In the genomic region with DNA sequence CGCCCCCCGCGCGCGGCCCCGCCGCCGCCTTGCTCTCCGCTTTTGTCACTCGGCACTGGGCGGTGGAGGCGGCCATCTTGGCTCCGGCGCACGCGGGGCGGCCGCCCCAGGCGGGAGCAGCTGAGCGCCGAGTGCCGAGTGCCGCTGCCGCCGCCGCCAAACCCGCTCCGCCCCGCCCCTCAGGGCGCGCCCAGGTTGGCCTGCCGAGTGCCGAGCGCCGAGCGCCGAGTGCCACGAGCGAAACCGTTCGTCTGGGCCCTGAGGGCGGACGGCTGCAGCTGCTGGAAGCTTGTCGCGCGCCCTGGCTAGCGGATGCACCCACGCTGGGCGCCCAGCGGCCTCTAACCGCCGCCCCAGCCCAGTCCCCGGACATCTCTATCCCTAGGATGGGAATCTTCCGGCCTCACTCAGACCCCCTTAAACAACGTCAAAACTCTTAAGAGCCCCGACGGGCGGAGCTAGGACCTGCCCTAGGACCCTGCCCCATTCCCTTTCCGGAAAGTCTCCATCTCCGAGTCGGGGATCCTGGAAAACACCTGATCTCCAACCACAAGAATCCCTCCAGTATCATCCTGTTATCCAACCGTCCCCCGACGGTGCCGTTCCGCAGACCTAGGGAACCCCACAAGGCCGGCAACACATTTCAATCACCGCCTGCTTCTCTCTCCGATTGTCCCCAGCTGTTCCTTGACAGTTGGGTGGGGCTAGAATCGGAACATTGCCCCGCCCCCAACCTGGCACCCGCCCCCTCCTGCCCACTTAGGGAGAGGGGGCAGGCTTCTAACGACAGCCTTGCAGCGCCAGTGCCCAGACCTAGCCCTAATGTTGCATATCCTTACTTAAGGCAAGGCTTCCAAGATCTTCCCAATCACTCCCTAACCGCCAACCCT, we compare ENCODE assay signal across 1 cellular context.
A peak's percentile ranks its signal among the peaks of the same experiment; 100 is the strongest.
TF ChIP-seq lines count a peak whose summit lies in the region.

No MANE protein-coding gene starts in this region.

TF ChIP-seq in WTC11, 78 proteins besides CTCF, POLR2A, EP300 and RAD21 (continued from another document):
- TF ChIP-seq ARID4B (CRISPR knock-in tag; IDR thresholded peaks at IDR 0.05; ENCODE audit: borderline replicate concordance) (0 out of 2 replicates have a peak, but pooled peaks have one; percentile 56), CREM (CRISPR knock-in tag; IDR thresholded peaks at IDR 0.05) (peak; percentile 49; the same call in 1 of the 2 replicates), KAT7 (CRISPR knock-in tag; IDR thresholded peaks at IDR 0.05; ENCODE audit: borderline replicate concordance) (peak; percentile 71; the same call in 1 of the 2 replicates), E2F4 (CRISPR knock-in tag; IDR thresholded peaks at IDR 0.05; ENCODE audit: borderline replicate concordance, low read depth) (no peak), ELF4 (CRISPR knock-in tag; IDR thresholded peaks at IDR 0.05; ENCODE audit: low read depth) (0 out of 2 replicates have a peak, but pooled peaks have one; percentile 9), MLX (CRISPR knock-in tag; IDR thresholded peaks at IDR 0.05) (no peak), MYBL2 (CRISPR knock-in tag; IDR thresholded peaks at IDR 0.05) (0 out of 2 replicates have a peak, but pooled peaks have one; percentile 36)
- TF ChIP-seq, protein P1, sequence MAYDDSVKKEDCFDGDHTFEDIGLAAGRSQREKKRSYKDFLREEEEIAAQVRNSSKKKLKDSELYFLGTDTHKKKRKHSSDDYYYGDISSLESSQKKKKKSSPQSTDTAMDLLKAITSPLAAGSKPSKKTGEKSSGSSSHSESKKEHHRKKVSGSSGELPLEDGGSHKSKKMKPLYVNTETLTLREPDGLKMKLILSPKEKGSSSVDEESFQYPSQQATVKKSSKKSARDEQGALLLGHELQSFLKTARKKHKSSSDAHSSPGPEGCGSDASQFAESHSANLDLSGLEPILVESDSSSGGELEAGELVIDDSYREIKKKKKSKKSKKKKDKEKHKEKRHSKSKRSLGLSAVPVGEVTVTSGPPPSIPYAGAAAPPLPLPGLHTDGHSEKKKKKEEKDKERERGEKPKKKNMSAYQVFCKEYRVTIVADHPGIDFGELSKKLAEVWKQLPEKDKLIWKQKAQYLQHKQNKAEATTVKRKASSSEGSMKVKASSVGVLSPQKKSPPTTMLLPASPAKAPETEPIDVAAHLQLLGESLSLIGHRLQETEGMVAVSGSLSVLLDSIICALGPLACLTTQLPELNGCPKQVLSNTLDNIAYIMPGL (CRISPR knock-in tag; IDR thresholded peaks at IDR 0.05), result no peak
